In genomic region chr3:134232146-134232545, GRCh38 we compare ENCODE assay signal across 12 cellular contexts. TPM values are rescaled to one million over a fixed set of nuclear protein-coding genes. Genes with fewer than 3 reads are reported as not detected.
DNase-seq lines count a peak whose midpoint lies in the region; ATAC-seq and TF ChIP-seq lines count a peak whose summit lies in the region.
"Had no signal": no experiment of that assay in that cellular context is flagged by ENCODE, and none has a peak within 500 bp of the region (broad histone marks: within the 10 kb centered on the region; RNA-seq: fewer than 3 reads in every experiment).

No MANE protein-coding gene starts in this region.

- H3K27ac Mint-ChIP-seq in T-cell, result peak overlapping the region in 1 of 2 donors; percentile 33

- no peak overlapping the region for H3K4me2 ChIP-seq in GM23248 (ENCODE audit: unreplicated experiment)

- H3K79me2 ChIP-seq in GM23248 (ENCODE audit: insufficient read depth), result peaks cover 100% of the 10 kb centered on the region

- ATAC-seq in T-cell (replicated peaks in 1 of 4) (peak in 3 of 4 experiments; percentile 46 to 57 (median 56)), HG03571 (IDR thresholded peaks at IDR 0.05; ENCODE audit: unreplicated experiment) (no peak), GM19324 (IDR thresholded peaks at IDR 0.05; ENCODE audit: low FRiP score, unreplicated experiment) (no peak), GM21786 (IDR thresholded peaks at IDR 0.05; ENCODE audit: unreplicated experiment) (no peak)

- CTCF ChIA-PET in T-cell (lab: Charles Lee), result interaction anchor here in 1 of 2 donors (1.4 kb wide), 1 partner anchor 19 kb away, joined by 4 read pairs; no protein-coding TSS in a partner anchor

- H3K4me1 Mint-ChIP-seq in T-cell, result peaks cover 73 to 86% (median 81%) of the 10 kb centered on the region in 3 donors

- in situ Hi-C loops in GM23248 (cut with MboI), result no loop called here

- H4K20me1 ChIP-seq in GM23248 (ENCODE audit: insufficient read depth), result peaks cover 31% of the 10 kb centered on the region

- H3K4me3 ChIP-seq in GM23248 (no peak overlapping the region), foreskin fibroblast (ENCODE audit: low read depth in 1 of 2, low read length in 2 of 2) (no peak overlapping the region)

- no peaks in the 10 kb centered on the region for H3K36me3 ChIP-seq in GM23248 (ENCODE audit: low read depth)

- H3K9me2 ChIP-seq in GM23248 (ENCODE audit: insufficient read depth), result peaks cover under 1% of the 10 kb centered on the region; the same call in 1 of the 2 replicates

- H3K27me3 ChIP-seq in GM23248 (replicated peaks; ENCODE audit: insufficient read depth), result no peaks in the 10 kb centered on the region

- no peaks in the 10 kb centered on the region for H3K9me3 Mint-ChIP-seq in T-cell

- peaks cover 28% of the 10 kb centered on the region for H3F3A ChIP-seq in GM23248 (ENCODE audit: insufficient read depth)

- no peaks in the 10 kb centered on the region for H3K27me3 Mint-ChIP-seq in T-cell
- H3K27me3 Mint-ChIP-seq: CD4-positive, CD25-positive, alpha-beta regulatory T cell had no signal

- no peak overlapping the region for H2AFZ ChIP-seq in GM23248

- peaks cover 5% of the 10 kb centered on the region for H3K36me3 Mint-ChIP-seq in T-cell

- DNase-seq in AG20443 (ENCODE audit: low spot score) (peak; percentile 29), GM23248 (peak; percentile 56), T-cell (no peak), foreskin fibroblast (peak; percentile 43 to 59), HK-2 (ENCODE audit: unreplicated experiment) (no peak)
- DNase-seq: NCI-H1694, retina, RPMI8226 had no signal

- no peak for TF ChIP-seq CTCF in foreskin fibroblast (IDR thresholded peaks at IDR 0.05; ENCODE audit: low read depth, low read length)

- H3K4me1 ChIP-seq in GM23248 (ENCODE audit: insufficient read depth), result peaks cover 43% of the 10 kb centered on the region

- POLR2A ChIA-PET in T-cell (lab: Charles Lee), result no interaction called here

- H3K27ac ChIP-seq in GM23248, result no peak overlapping the region

- peak overlapping the region in 1 of 3 donors; percentile 24 for H3K4me3 Mint-ChIP-seq in T-cell

- H3K9me3 ChIP-seq in GM23248 (ENCODE audit: low read depth), result no peaks in the 10 kb centered on the region

- H3K9ac ChIP-seq in GM23248, result no peak overlapping the region

RNA-seq across cellular contexts. Expression of gene RYK, which starts 18.5 kb away (rescaled TPM):
- total RNA-seq in GM23248 (2014; rRNA removed; shearing (Covaris generic)), result 93.7 and 100 TPM in 2 replicates
- 22.3 and 22.8 TPM in 2 replicates for polyA plus RNA-seq in GM23248 (2016; fragmentation: Nextera tagmentation; extraction: Ambion mirVana)
- 10 to 100 TPM; 33.6 to 46.3 (median 38.0) TPM for total RNA-seq in T-cell

Comparison
In these comparisons a context has a peak if more than half of its experiments do, and no peak if none do; other contexts are left out.
1. DNase-seq: peak in AG20443 (single experiment), GM23248 (single experiment) and foreskin fibroblast (2 of 2); none in T-cell (0 of 34) and HK-2 (single experiment).
2. ATAC-seq: peak in T-cell (3 of 4); none in HG03571 (single experiment), GM19324 (single experiment) and GM21786 (single experiment).